17 cellular contexts compared by ENCODE assay signal in the genomic region with DNA sequence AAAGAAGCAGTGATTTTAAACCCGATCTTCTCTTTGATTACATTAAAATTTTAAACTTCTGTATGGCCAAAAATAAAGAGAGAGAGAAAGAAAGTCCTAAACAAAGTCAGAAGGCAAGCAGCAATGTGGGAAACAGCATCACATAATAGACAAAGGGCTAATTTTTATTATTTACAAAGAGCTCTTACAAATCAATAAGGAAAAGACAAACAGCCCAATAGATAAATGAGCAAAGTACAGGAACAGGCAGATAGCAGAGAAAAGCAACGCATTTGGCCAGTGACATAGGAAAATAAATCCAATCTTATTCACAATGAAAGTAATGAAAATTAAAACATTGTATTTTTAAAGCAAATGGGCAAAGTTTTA.
"Had no signal": no experiment of that assay in that cellular context is flagged by ENCODE, and none has a peak within 500 bp of the region (broad histone marks: within the 10 kb centered on the region; RNA-seq: fewer than 3 reads in every experiment).

No MANE protein-coding gene starts in this region.

- H3K27ac ChIP-seq: esophagus squamous epithelium, heart left ventricle, left ventricle myocardium inferior, pancreas, psoas muscle, testis, tibial nerve, upper lobe of right lung had no signal

- H3K4me1 ChIP-seq: esophagus squamous epithelium, heart left ventricle, left ventricle myocardium inferior, pancreas, psoas muscle, testis, tibial nerve, upper lobe of right lung had no signal

- H3K9me3 ChIP-seq: esophagus squamous epithelium, heart left ventricle, left ventricle myocardium inferior, pancreas, psoas muscle, testis, tibial nerve, upper lobe of right lung had no signal

- H3K27me3 ChIP-seq: pancreas, testis, tibial nerve, upper lobe of right lung had no signal

- H3K36me3 ChIP-seq: esophagus squamous epithelium, heart left ventricle, left ventricle myocardium inferior, pancreas, tibial nerve, upper lobe of right lung had no signal

- ATAC-seq: heart left ventricle, pancreas, psoas muscle, upper lobe of right lung had no signal

- H3K4me3 ChIP-seq: esophagus squamous epithelium, heart left ventricle, left ventricle myocardium inferior, lung, pancreas, psoas muscle, testis, tibial nerve, upper lobe of right lung had no signal

- DNase-seq: esophagus squamous epithelium; foreskin fibroblast; heart left ventricle; islet precursor cell; left ventricle myocardium inferior; mesenchymal stem cell; naive B cell; occipital lobe; pancreas; psoas muscle; small intestine; stimulated activated CD4-positive, alpha-beta T cell treated with anti-CD3 and anti-CD28 coated beads, Interleukin-12 subunit alpha, Interleukin-12 subunit beta, amount 100 ng/mL, for 4 hours; stimulated activated naive CD4-positive, alpha-beta T cell; testis; upper lobe of right lung had no signal
